In genomic region chr7:2717293-2717904, GRCh38 we compare ENCODE assay signal across 8 cellular contexts. TPM values are rescaled to one million over a fixed set of nuclear protein-coding genes. Genes with fewer than 3 reads are reported as not detected.
DNase-seq lines count a peak whose midpoint lies in the region; ATAC-seq and TF ChIP-seq lines count a peak whose summit lies in the region.

No MANE protein-coding gene starts in this region.

- TF ChIP-seq CTCF in CD4-positive, alpha-beta T cell (IDR thresholded peaks at IDR 0.05) = no peak
- TF ChIP-seq CTCF in choroid plexus epithelial cell (conservative IDR thresholded peaks at IDR 0.05; ENCODE audit: low read depth, low read length) (no peak), GM13976 (IDR thresholded peaks at IDR 0.05; ENCODE audit: borderline replicate concordance, control extremely low read depth, extremely low read depth, insufficient read depth, missing control alignments) (no peak)

- peak in 5 of 10 experiments; percentile 21 to 42 (median 27) for DNase-seq in CD4-positive, alpha-beta T cell
- DNase-seq in NCI-H187 treated with DMSO at 0.1 percent for 48 hours (lab: John Stamatoyannopoulos, UW) = peak; percentile 40
- DNase-seq in choroid plexus epithelial cell (ENCODE audit: low read depth) = peak; percentile 73
- peak; percentile 57 for DNase-seq in naive B cell
- DNase-seq in NCI-H146 treated with DMSO at 0.1 percent for 48 hours (lab: John Stamatoyannopoulos, UW; ENCODE audit: unreplicated experiment) = no peak
- DNase-seq in activated T-cell treated with anti-CD3 and anti-CD28 coated beads for 4 hours = no peak
- no peak for DNase-seq in effector CD8-positive, alpha-beta T cell (lab: John Stamatoyannopoulos, UW)
- DNase-seq in GM13976 (ENCODE audit: low spot score) = no peak

- H3K4me3 ChIP-seq in choroid plexus epithelial cell (ENCODE audit: low read depth, low read length) = no peak overlapping the region

- peak; percentile 37 for ATAC-seq in CD4-positive, alpha-beta T cell (ENCODE audit: poor library complexity)
- peak; percentile 51 to 55 for ATAC-seq in naive B cell (ENCODE audit: low read depth in 2 of 2)

- H3K9me3 Mint-ChIP-seq in CD4-positive, alpha-beta T cell = no peaks in the 10 kb centered on the region
- no peaks in the 10 kb centered on the region for H3K9me3 Mint-ChIP-seq in naive B cell

- no peaks in the 10 kb centered on the region for H3K9me3 ChIP-seq in CD4-positive, alpha-beta T cell (ENCODE audit: control insufficient read depth, low read length)

- CTCF ChIA-PET in CD4-positive, alpha-beta T cell (lab: Charles Lee) = interaction anchor here (0.5 kb wide), 1 partner anchor 138 kb away, joined by 3 read pairs; no protein-coding TSS in a partner anchor

- no peak overlapping the region for H3K27ac ChIP-seq in CD4-positive, alpha-beta T cell (ENCODE audit: low read depth, low read length)

- H3K27ac Mint-ChIP-seq in CD4-positive, alpha-beta T cell = peak overlapping the region; percentile 87
- peak overlapping the region; percentile 44 to 98 (median 90) for H3K27ac Mint-ChIP-seq in naive B cell

- in situ Hi-C loops in GM13976 (cut with MboI; ENCODE audit: low sequenced_read_pairs, unreplicated experiment) = no loop called here

- no peaks in the 10 kb centered on the region for H3K27me3 Mint-ChIP-seq in CD4-positive, alpha-beta T cell
- H3K27me3 Mint-ChIP-seq in naive B cell = no peaks in the 10 kb centered on the region

- intact Hi-C loops in CD4-positive, alpha-beta T cell (cut with DNase I, micrococcal nuclease) = loop anchor here in 1 of 2 experiments (10.0 kb wide), 1 partner anchor 153 kb away; no protein-coding TSS in a partner anchor

- no peaks in the 10 kb centered on the region for H3K27me3 ChIP-seq in CD4-positive, alpha-beta T cell (ENCODE audit: control insufficient read depth, insufficient read depth, low read length)

- H3K4me1 Mint-ChIP-seq in CD4-positive, alpha-beta T cell (ENCODE audit: low read depth) = peaks cover 66% of the 10 kb centered on the region
- peaks cover 50 to 75% (median 57%) of the 10 kb centered on the region in 3 donors for H3K4me1 Mint-ChIP-seq in naive B cell

- POLR2A ChIA-PET in CD4-positive, alpha-beta T cell (lab: Charles Lee) = interaction anchor here (0.6 to 2.3 kb wide), 3 partner anchors 7 to 144 kb away, joined by 4 to 12 read pairs (median 6); no protein-coding TSS in a partner anchor

- H3K36me3 Mint-ChIP-seq in CD4-positive, alpha-beta T cell (ENCODE audit: low read depth) = no peaks in the 10 kb centered on the region
- peaks cover 0 to 10% of the 10 kb centered on the region in 2 donors for H3K36me3 Mint-ChIP-seq in naive B cell

- peak overlapping the region; percentile 61 for H3K4me3 Mint-ChIP-seq in CD4-positive, alpha-beta T cell
- peak overlapping the region; percentile 55 to 82 (median 74) for H3K4me3 Mint-ChIP-seq in naive B cell

RNA-seq across cellular contexts. Expression of gene AMZ1, which starts 29.4 kb away (rescaled TPM):
- total RNA-seq in CD4-positive, alpha-beta T cell = under 1 TPM; 0.25 to 0.36 TPM
- 1 to 10 TPM in 5 of 6 donors, not detected in 1; 1.4 to 3.3 (median 2.7) TPM for polyA plus RNA-seq in naive B cell (ENCODE audit: low read depth in 6 of 6)

Comparison
In these comparisons a context has a peak if more than half of its experiments do, and no peak if none do; other contexts are left out.
1. DNase-seq: peak in NCI-H187 treated with DMSO at 0.1 percent for 48 hours (single experiment), choroid plexus epithelial cell (single experiment) and naive B cell (single experiment); none in NCI-H146 treated with DMSO at 0.1 percent for 48 hours (single experiment), activated T-cell treated with anti-CD3 and anti-CD28 coated beads for 4 hours (single experiment), effector CD8-positive, alpha-beta T cell (single experiment) and GM13976 (single experiment).